In genomic region chr9:113275147-113276131, GRCh38 we compare ENCODE assay signal across 8 cellular contexts. TPM values are rescaled to one million over a fixed set of nuclear protein-coding genes. Genes with fewer than 3 reads are reported as not detected.
A peak's percentile ranks its signal among the peaks of the same experiment; 100 is the strongest.
DNase-seq lines count a peak whose midpoint lies in the region; ATAC-seq, FAIRE-seq and TF ChIP-seq lines count a peak whose summit lies in the region.

CDC26 (minus strand) TSS chr9:113275572; CDS start chr9:113272507, 3,065 bp downstream.
PRPF4 (plus strand) TSS chr9:113275658; CDS start chr9:113275744, 86 bp downstream.

- peaks cover 23 to 69% of the 10 kb centered on the region in 2 donors for H3K36me3 ChIP-seq in psoas muscle (ENCODE audit: insufficient read depth in 1 of 2, low read depth in 1 of 2)

- peak within 1 kb of the TSS; percentile 95 for H3K4me3 ChIP-seq in psoas muscle

- no peaks in the 10 kb centered on the region for H3K9me3 ChIP-seq in psoas muscle

- peak; percentile 98 for ATAC-seq in GM18498 (IDR thresholded peaks at IDR 0.05; ENCODE audit: unreplicated experiment)
- ATAC-seq in HG02885 (IDR thresholded peaks at IDR 0.05; ENCODE audit: poor library complexity, unreplicated experiment) = peak; percentile 97
- ATAC-seq in left ventricle myocardium superior = peak; percentile 97
- ATAC-seq in psoas muscle = peak; percentile 98 to 99 (median 99)

- peak within 1 kb of the TSS; percentile 96 for H3K27ac ChIP-seq in psoas muscle

- FAIRE-seq in urothelium cell line (lab: Jason Lieb, UNC) = peak; percentile 73

- H3K4me1 ChIP-seq in psoas muscle = peaks cover 17% of the 10 kb centered on the region

- no peaks in the 10 kb centered on the region for H3K27me3 ChIP-seq in psoas muscle (ENCODE audit: insufficient read depth in 3 of 3, low read length in 2 of 3)

- 0% methylated on average over 62 to 63 of the region's 63 CpGs for WGBS in psoas muscle, 3 donors

- TF ChIP-seq CTCF in psoas muscle (IDR thresholded peaks at IDR 0.05) = no peak

- DNase-seq in NCI-H1694 (lab: John Stamatoyannopoulos, UW) = peak; percentile 96
- DNase-seq in amygdala (lab: John Stamatoyannopoulos, UW) = peak; percentile 89 to 98 (median 96)
- peak; percentile 96 for DNase-seq in left ventricle myocardium superior
- DNase-seq in psoas muscle = peak; percentile 96 to 98
- peak; percentile 96 for DNase-seq in urothelium cell line (ENCODE audit: low spot score)

- intact Hi-C loops in T-helper 1 cell treated with Interleukin-12 subunit alpha and Interleukin-12 subunit beta and Interleukin-4 antibody, amounts not matched to agents 30 ng/mL and 1 ng/mL, for 36 hours (cut with micrococcal nuclease) = loop anchor here (1.0 to 10.0 kb wide), 15 partner anchors 43 to 1793 kb away; partner anchors contain the start of genes ALAD, C9orf43, DNAJC25 and FKBP15
- intact Hi-C loops in left ventricle myocardium superior (cut with micrococcal nuclease) (no loop called here), psoas muscle (cut with DNase I) (loop anchor here (2.0 to 10.0 kb wide), 7 partner anchors 55 to 383 kb away; partner anchors contain the start of genes FKBP15 (in 2 of the 2), SLC31A1 (in 2 of the 2), ALAD (in 1 of the 2) and WDR31 (in 1 of the 2))

RNA-seq across cellular contexts. Expression of gene CDC26, which starts in this region (rescaled TPM):
- 35.7 and 37.5 TPM in 2 replicates for total RNA-seq in T-helper 1 cell treated with Interleukin-12 subunit alpha and Interleukin-12 subunit beta and Interleukin-4 antibody, amounts not matched to agents 30 ng/mL and 1 ng/mL, for 36 hours
- total RNA-seq in left ventricle myocardium superior (34.9 TPM), psoas muscle (10 to 100 TPM; 22.4 to 25.6 (median 24.0) TPM)
- polyA plus RNA-seq in psoas muscle = 100 to 1,000 TPM in 1 of 3 donors, 10 to 100 TPM in 2; 53.2 to 112 (median 75.0) TPM

RNA-seq across cellular contexts. Expression of gene PRPF4, which starts in this region (rescaled TPM):
- total RNA-seq in T-helper 1 cell treated with Interleukin-12 subunit alpha and Interleukin-12 subunit beta and Interleukin-4 antibody, amounts not matched to agents 30 ng/mL and 1 ng/mL, for 36 hours = 34.8 and 36.4 TPM in 2 replicates
- total RNA-seq in left ventricle myocardium superior = 11.7 TPM
- total RNA-seq in psoas muscle = 10 to 100 TPM; 10.9 to 22.5 (median 19.8) TPM
- polyA plus RNA-seq in psoas muscle = 10 to 100 TPM; 12.2 to 33.4 (median 30.4) TPM

Comparison
In these comparisons a context has a peak if more than half of its experiments do, and no peak if none do; other contexts are left out.
1. Peak in every context shown above with its lines: DNase-seq, ATAC-seq, H3K4me3 ChIP-seq and H3K27ac ChIP-seq.